Comparison of ENCODE assay signal across 7 cellular contexts in genomic region chr16:4301968-4302367, GRCh38.
"Had no signal": no experiment of that assay in that cellular context is flagged by ENCODE, and none has a peak within 500 bp of the region (broad histone marks: within the 10 kb centered on the region; RNA-seq: fewer than 3 reads in every experiment).

No MANE protein-coding gene starts in this region.

- H3K27ac ChIP-seq: GM23248 had no signal

- H3K9ac ChIP-seq: GM23248 had no signal

- DNase-seq: GM23248, GOT3, H7, IMR-90 had no signal

- H3K9me3 ChIP-seq: HAP-1 had no signal

- H3K4me3 ChIP-seq: GM23248, HAP-1, K562 had no signal

- ATAC-seq: HCT116, K562 had no signal

- H2AFZ ChIP-seq: GM23248 had no signal
